ENCODE assay signal across 1 cellular context in the genomic region with DNA sequence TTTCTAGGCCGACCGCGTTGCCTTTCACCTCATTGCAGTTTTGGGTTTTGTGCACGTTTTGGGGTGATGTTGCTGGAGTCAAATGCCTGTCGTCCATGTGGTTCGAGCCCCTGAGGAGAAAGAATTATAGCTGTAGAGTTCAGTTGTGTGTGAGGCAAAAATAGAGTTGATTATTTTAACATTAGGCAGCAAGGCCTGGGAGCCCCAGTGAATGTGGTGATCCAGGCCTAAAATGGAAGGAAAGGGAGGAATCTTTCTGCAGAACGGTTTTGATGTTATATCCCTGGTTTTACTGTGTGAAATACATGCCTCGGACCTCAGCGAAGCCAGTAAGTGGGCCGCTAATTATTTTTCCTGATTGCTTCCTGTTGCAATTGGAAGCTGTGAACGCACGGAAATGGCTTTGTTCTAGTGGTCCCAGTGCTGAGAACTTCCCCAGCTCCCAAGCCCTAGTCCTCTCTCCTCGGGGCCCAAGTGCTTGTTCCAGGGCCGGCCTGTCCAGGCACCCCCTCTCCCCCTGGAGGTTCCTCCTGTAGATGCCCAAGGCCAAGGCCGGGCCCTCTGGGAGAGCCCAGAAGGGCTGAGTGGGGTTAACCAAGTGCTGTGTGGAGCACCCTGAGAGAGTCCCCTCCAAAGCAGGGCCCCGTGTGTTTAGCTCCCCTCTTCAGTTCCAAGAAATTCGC.
TF ChIP-seq lines count a peak whose summit lies in the region.

No MANE protein-coding gene starts in this region.

TF ChIP-seq in K562, 482 proteins besides CTCF, POLR2A, EP300 and RAD21 (continued from another document and continues in another):
- TF ChIP-seq, protein P1, sequence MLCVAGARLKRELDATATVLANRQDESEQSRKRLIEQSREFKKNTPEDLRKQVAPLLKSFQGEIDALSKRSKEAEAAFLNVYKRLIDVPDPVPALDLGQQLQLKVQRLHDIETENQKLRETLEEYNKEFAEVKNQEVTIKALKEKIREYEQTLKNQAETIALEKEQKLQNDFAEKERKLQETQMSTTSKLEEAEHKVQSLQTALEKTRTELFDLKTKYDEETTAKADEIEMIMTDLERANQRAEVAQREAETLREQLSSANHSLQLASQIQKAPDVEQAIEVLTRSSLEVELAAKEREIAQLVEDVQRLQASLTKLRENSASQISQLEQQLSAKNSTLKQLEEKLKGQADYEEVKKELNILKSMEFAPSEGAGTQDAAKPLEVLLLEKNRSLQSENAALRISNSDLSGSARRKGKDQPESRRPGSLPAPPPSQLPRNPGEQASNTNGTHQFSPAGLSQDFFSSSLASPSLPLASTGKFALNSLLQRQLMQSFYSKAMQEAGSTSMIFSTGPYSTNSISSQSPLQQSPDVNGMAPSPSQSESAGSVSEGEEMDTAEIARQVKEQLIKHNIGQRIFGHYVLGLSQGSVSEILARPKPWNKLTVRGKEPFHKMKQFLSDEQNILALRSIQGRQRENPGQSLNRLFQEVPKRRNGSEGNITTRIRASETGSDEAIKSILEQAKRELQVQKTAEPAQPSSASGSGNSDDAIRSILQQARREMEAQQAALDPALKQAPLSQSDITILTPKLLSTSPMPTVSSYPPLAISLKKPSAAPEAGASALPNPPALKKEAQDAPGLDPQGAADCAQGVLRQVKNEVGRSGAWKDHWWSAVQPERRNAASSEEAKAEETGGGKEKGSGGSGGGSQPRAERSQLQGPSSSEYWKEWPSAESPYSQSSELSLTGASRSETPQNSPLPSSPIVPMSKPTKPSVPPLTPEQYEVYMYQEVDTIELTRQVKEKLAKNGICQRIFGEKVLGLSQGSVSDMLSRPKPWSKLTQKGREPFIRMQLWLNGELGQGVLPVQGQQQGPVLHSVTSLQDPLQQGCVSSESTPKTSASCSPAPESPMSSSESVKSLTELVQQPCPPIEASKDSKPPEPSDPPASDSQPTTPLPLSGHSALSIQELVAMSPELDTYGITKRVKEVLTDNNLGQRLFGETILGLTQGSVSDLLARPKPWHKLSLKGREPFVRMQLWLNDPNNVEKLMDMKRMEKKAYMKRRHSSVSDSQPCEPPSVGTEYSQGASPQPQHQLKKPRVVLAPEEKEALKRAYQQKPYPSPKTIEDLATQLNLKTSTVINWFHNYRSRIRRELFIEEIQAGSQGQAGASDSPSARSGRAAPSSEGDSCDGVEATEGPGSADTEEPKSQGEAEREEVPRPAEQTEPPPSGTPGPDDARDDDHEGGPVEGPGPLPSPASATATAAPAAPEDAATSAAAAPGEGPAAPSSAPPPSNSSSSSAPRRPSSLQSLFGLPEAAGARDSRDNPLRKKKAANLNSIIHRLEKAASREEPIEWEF (CRISPR knock-in tag; IDR thresholded peaks at IDR 0.05): no peak
- no peak for TF ChIP-seq SOX6 (IDR thresholded peaks at IDR 0.05)
- TF ChIP-seq HDAC2 (IDR thresholded peaks at IDR 0.05): no peak
- TF ChIP-seq, protein P2, sequence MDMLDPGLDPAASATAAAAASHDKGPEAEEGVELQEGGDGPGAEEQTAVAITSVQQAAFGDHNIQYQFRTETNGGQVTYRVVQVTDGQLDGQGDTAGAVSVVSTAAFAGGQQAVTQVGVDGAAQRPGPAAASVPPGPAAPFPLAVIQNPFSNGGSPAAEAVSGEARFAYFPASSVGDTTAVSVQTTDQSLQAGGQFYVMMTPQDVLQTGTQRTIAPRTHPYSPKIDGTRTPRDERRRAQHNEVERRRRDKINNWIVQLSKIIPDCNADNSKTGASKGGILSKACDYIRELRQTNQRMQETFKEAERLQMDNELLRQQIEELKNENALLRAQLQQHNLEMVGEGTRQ (CRISPR knock-in tag; IDR thresholded peaks at IDR 0.05): no peak
- TF ChIP-seq CHD4 (IDR thresholded peaks at IDR 0.05; ENCODE audit: insufficient read depth, insufficient replicate concordance, low read depth, low read length, poor library complexity, severe bottlenecking): no peak
- TF ChIP-seq, protein P3, sequence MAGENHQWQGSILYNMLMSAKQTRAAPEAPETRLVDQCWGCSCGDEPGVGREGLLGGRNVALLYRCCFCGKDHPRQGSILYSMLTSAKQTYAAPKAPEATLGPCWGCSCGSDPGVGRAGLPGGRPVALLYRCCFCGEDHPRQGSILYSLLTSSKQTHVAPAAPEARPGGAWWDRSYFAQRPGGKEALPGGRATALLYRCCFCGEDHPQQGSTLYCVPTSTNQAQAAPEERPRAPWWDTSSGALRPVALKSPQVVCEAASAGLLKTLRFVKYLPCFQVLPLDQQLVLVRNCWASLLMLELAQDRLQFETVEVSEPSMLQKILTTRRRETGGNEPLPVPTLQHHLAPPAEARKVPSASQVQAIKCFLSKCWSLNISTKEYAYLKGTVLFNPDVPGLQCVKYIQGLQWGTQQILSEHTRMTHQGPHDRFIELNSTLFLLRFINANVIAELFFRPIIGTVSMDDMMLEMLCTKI (IDR thresholded peaks at IDR 0.05; ENCODE audit: partially characterized antibody): no peak
- TF ChIP-seq, protein P4, sequence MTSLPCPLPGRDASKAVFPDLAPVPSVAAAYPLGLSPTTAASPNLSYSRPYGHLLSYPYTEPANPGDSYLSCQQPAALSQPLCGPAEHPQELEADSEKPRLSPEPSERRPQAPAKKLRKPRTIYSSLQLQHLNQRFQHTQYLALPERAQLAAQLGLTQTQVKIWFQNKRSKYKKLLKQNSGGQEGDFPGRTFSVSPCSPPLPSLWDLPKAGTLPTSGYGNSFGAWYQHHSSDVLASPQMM (CRISPR knock-in tag; IDR thresholded peaks at IDR 0.05): no peak
- TF ChIP-seq, protein P5, sequence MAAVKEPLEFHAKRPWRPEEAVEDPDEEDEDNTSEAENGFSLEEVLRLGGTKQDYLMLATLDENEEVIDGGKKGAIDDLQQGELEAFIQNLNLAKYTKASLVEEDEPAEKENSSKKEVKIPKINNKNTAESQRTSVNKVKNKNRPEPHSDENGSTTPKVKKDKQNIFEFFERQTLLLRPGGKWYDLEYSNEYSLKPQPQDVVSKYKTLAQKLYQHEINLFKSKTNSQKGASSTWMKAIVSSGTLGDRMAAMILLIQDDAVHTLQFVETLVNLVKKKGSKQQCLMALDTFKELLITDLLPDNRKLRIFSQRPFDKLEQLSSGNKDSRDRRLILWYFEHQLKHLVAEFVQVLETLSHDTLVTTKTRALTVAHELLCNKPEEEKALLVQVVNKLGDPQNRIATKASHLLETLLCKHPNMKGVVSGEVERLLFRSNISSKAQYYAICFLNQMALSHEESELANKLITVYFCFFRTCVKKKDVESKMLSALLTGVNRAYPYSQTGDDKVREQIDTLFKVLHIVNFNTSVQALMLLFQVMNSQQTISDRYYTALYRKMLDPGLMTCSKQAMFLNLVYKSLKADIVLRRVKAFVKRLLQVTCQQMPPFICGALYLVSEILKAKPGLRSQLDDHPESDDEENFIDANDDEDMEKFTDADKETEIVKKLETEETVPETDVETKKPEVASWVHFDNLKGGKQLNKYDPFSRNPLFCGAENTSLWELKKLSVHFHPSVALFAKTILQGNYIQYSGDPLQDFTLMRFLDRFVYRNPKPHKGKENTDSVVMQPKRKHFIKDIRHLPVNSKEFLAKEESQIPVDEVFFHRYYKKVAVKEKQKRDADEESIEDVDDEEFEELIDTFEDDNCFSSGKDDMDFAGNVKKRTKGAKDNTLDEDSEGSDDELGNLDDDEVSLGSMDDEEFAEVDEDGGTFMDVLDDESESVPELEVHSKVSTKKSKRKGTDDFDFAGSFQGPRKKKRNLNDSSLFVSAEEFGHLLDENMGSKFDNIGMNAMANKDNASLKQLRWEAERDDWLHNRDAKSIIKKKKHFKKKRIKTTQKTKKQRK (IDR thresholded peaks at IDR 0.05; ENCODE audit: borderline replicate concordance, low read depth, low read length): no peak
- no peak for TF ChIP-seq TAL1 (IDR thresholded peaks at IDR 0.05)
- peak; percentile 34 for TF ChIP-seq CHD1 (IDR thresholded peaks at IDR 0.05; ENCODE audit: low read length)
- TF ChIP-seq, protein P6, sequence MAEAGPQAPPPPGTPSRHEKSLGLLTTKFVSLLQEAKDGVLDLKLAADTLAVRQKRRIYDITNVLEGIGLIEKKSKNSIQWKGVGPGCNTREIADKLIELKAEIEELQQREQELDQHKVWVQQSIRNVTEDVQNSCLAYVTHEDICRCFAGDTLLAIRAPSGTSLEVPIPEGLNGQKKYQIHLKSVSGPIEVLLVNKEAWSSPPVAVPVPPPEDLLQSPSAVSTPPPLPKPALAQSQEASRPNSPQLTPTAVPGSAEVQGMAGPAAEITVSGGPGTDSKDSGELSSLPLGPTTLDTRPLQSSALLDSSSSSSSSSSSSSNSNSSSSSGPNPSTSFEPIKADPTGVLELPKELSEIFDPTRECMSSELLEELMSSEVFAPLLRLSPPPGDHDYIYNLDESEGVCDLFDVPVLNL (CRISPR knock-in tag; IDR thresholded peaks at IDR 0.05; ENCODE audit: low read depth): no peak
- TF ChIP-seq, protein P7, sequence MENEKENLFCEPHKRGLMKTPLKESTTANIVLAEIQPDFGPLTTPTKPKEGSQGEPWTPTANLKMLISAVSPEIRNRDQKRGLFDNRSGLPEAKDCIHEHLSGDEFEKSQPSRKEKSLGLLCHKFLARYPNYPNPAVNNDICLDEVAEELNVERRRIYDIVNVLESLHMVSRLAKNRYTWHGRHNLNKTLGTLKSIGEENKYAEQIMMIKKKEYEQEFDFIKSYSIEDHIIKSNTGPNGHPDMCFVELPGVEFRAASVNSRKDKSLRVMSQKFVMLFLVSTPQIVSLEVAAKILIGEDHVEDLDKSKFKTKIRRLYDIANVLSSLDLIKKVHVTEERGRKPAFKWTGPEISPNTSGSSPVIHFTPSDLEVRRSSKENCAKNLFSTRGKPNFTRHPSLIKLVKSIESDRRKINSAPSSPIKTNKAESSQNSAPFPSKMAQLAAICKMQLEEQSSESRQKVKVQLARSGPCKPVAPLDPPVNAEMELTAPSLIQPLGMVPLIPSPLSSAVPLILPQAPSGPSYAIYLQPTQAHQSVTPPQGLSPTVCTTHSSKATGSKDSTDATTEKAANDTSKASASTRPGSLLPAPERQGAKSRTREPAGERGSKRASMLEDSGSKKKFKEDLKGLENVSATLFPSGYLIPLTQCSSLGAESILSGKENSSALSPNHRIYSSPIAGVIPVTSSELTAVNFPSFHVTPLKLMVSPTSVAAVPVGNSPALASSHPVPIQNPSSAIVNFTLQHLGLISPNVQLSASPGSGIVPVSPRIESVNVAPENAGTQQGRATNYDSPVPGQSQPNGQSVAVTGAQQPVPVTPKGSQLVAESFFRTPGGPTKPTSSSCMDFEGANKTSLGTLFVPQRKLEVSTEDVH (IDR thresholded peaks at IDR 0.05; ENCODE audit: low read depth, partially characterized antibody): no peak
- TF ChIP-seq, protein P8, sequence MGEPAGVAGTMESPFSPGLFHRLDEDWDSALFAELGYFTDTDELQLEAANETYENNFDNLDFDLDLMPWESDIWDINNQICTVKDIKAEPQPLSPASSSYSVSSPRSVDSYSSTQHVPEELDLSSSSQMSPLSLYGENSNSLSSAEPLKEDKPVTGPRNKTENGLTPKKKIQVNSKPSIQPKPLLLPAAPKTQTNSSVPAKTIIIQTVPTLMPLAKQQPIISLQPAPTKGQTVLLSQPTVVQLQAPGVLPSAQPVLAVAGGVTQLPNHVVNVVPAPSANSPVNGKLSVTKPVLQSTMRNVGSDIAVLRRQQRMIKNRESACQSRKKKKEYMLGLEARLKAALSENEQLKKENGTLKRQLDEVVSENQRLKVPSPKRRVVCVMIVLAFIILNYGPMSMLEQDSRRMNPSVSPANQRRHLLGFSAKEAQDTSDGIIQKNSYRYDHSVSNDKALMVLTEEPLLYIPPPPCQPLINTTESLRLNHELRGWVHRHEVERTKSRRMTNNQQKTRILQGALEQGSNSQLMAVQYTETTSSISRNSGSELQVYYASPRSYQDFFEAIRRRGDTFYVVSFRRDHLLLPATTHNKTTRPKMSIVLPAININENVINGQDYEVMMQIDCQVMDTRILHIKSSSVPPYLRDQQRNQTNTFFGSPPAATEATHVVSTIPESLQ (CRISPR knock-in tag; IDR thresholded peaks at IDR 0.05): no peak
- TF ChIP-seq, protein P9, sequence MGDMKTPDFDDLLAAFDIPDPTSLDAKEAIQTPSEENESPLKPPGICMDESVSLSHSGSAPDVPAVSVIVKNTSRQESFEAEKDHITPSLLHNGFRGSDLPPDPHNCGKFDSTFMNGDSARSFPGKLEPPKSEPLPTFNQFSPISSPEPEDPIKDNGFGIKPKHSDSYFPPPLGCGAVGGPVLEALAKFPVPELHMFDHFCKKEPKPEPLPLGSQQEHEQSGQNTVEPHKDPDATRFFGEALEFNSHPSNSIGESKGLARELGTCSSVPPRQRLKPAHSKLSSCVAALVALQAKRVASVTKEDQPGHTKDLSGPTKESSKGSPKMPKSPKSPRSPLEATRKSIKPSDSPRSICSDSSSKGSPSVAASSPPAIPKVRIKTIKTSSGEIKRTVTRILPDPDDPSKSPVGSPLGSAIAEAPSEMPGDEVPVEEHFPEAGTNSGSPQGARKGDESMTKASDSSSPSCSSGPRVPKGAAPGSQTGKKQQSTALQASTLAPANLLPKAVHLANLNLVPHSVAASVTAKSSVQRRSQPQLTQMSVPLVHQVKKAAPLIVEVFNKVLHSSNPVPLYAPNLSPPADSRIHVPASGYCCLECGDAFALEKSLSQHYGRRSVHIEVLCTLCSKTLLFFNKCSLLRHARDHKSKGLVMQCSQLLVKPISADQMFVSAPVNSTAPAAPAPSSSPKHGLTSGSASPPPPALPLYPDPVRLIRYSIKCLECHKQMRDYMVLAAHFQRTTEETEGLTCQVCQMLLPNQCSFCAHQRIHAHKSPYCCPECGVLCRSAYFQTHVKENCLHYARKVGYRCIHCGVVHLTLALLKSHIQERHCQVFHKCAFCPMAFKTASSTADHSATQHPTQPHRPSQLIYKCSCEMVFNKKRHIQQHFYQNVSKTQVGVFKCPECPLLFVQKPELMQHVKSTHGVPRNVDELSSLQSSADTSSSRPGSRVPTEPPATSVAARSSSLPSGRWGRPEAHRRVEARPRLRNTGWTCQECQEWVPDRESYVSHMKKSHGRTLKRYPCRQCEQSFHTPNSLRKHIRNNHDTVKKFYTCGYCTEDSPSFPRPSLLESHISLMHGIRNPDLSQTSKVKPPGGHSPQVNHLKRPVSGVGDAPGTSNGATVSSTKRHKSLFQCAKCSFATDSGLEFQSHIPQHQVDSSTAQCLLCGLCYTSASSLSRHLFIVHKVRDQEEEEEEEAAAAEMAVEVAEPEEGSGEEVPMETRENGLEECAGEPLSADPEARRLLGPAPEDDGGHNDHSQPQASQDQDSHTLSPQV (IDR thresholded peaks at IDR 0.05): peak; percentile 32; the same call in 1 of the 2 replicates
- TF ChIP-seq CBFA2T3 (IDR thresholded peaks at IDR 0.05): no peak
- TF ChIP-seq ZEB2 (IDR thresholded peaks at IDR 0.05): no peak
- TF ChIP-seq ARID2 (IDR thresholded peaks at IDR 0.05): no peak
- TF ChIP-seq SMARCC2 (IDR thresholded peaks at IDR 0.05; ENCODE audit: low read depth): no peak
- TF ChIP-seq, protein P10, sequence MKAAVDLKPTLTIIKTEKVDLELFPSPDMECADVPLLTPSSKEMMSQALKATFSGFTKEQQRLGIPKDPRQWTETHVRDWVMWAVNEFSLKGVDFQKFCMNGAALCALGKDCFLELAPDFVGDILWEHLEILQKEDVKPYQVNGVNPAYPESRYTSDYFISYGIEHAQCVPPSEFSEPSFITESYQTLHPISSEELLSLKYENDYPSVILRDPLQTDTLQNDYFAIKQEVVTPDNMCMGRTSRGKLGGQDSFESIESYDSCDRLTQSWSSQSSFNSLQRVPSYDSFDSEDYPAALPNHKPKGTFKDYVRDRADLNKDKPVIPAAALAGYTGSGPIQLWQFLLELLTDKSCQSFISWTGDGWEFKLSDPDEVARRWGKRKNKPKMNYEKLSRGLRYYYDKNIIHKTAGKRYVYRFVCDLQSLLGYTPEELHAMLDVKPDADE (conservative IDR thresholded peaks at IDR 0.05; ENCODE audit: control insufficient read depth, low read depth, low read length): no peak
- TF ChIP-seq ZNF75A (CRISPR knock-in tag; IDR thresholded peaks at IDR 0.05): no peak
- TF ChIP-seq SMC3 (conservative IDR thresholded peaks at IDR 0.05; ENCODE audit: insufficient read depth, low read depth, low read length): no peak
- no peak for TF ChIP-seq KLF6 (CRISPR knock-in tag; IDR thresholded peaks at IDR 0.05; ENCODE audit: borderline replicate concordance)
- 0 out of 2 replicates have a peak, but pooled peaks have one; percentile 9 for TF ChIP-seq EP400 (IDR thresholded peaks at IDR 0.05)
- TF ChIP-seq ZBTB8A (IDR thresholded peaks at IDR 0.05; ENCODE audit: partially characterized antibody): no peak
- no peak for TF ChIP-seq ZNF780A (CRISPR knock-in tag; IDR thresholded peaks at IDR 0.05)
- TF ChIP-seq BRD4 (IDR thresholded peaks at IDR 0.05): no peak
